22 cellular contexts compared by ENCODE assay signal in genomic region chr1:82538876-82539275, GRCh38.
DNase-seq lines count a peak whose midpoint lies in the region; TF ChIP-seq lines count a peak whose summit lies in the region.
"Had no signal": no experiment of that assay in that cellular context is flagged by ENCODE, and none has a peak within 500 bp of the region (broad histone marks: within the 10 kb centered on the region; RNA-seq: fewer than 3 reads in every experiment).

No MANE protein-coding gene starts in this region.

- H3K79me2 ChIP-seq in ACC112 (ENCODE audit: control insufficient read depth, insufficient read depth, low read length, unreplicated experiment) (no peaks in the 10 kb centered on the region), PC-9 (ENCODE audit: low read depth) (no peaks in the 10 kb centered on the region)

- no peak overlapping the region for H3K4me2 ChIP-seq in PC-9
- H3K4me2 ChIP-seq: A549, GM23338 had no signal

- DNase-seq in M059J (ENCODE audit: low read depth) (peak; percentile 31), dedifferentiated amniotic fluid mesenchymal stem cell (ENCODE audit: extremely low spot score) (peak; percentile 26), iris pigment epithelial cell (ENCODE audit: low read depth) (peak; percentile 75), PC-9 (no peak), KG1 (lab: John Stamatoyannopoulos, UW) (no peak), NCI-H69 (lab: John Stamatoyannopoulos, UW) (no peak)
- no peak for DNase-seq in activated CD4-positive, alpha-beta T cell treated with anti-CD3 and anti-CD28 coated beads for 4 hours
- DNase-seq: activated T-cell treated with anti-CD3 and anti-CD28 coated beads, Interleukin-2, amount 50 U/mL, for 24 hours; CD4-positive, alpha-beta memory T cell; DMS79 treated with DMSO at 0.1 percent for 48 hours; foreskin melanocyte; midbrain; NCI-H1930; NCI-H510A; nephron progenitor cell; psoas muscle; stimulated activated CD4-positive, alpha-beta T cell treated with anti-CD3 and anti-CD28 coated beads, Interleukin-12 subunit alpha, Interleukin-12 subunit beta, amount 100 ng/mL, for 4 hours; testis had no signal

- no peaks in the 10 kb centered on the region for H3K9me2 ChIP-seq in PC-9 (ENCODE audit: insufficient read depth)

- POLR2A ChIA-PET in PC-9 (lab: Charles Lee; ENCODE audit: unreplicated experiment) = no interaction called here

- BruUV-seq in PC-9 (replicated peaks; lab: Mats Ljungman, UMichigan) = no TSS peak

- H3F3A ChIP-seq in PC-9 (ENCODE audit: insufficient read depth, low read depth) = no peaks in the 10 kb centered on the region

- peak overlapping the region; percentile 56 for H3K4me3 ChIP-seq in ACC112 (ENCODE audit: low read depth, low read length)
- no peak overlapping the region for H3K4me3 ChIP-seq in PC-9
- H3K4me3 ChIP-seq: A549, cardiac muscle cell, GM23338, psoas muscle, testis had no signal

- H2AFZ ChIP-seq in ACC112 (ENCODE audit: low read length, unreplicated experiment) (peak overlapping the region; percentile 86), PC-9 (no peak overlapping the region)
- H2AFZ ChIP-seq: GM23338 had no signal

- H3K36me3 ChIP-seq in ACC112 (ENCODE audit: insufficient read depth, low read length) (no peaks in the 10 kb centered on the region), PC-9 (ENCODE audit: low read depth) (no peaks in the 10 kb centered on the region)
- H3K36me3 ChIP-seq: cardiac muscle cell had no signal

- no peaks in the 10 kb centered on the region for H4K20me1 ChIP-seq in PC-9 (ENCODE audit: insufficient read depth)

- CTCF ChIA-PET in PC-9 (lab: Charles Lee) = no interaction called here

- H3K27ac ChIP-seq in ACC112 (ENCODE audit: low read depth, low read length) = peak overlapping the region; percentile 72
- no peak overlapping the region for H3K27ac ChIP-seq in PC-9
- H3K27ac ChIP-seq: A549, cardiac muscle cell, psoas muscle, testis had no signal

- H3K27me3 ChIP-seq in ACC112 (ENCODE audit: insufficient read depth, low read length) (no peaks in the 10 kb centered on the region), PC-9 (ENCODE audit: insufficient read depth, low read depth) (no peaks in the 10 kb centered on the region)
- H3K27me3 ChIP-seq: cardiac muscle cell, testis had no signal

- TF ChIP-seq CTCF in PC-9 (conservative IDR thresholded peaks at IDR 0.05) = no peak

- peaks cover 18% of the 10 kb centered on the region for H3K4me1 ChIP-seq in ACC112 (ENCODE audit: control insufficient read depth, insufficient read depth, low read length, unreplicated experiment)
- no peaks in the 10 kb centered on the region for H3K4me1 ChIP-seq in PC-9 (replicated peaks; ENCODE audit: insufficient read depth)
- H3K4me1 ChIP-seq: A549, psoas muscle, testis had no signal

- H3K9me3 ChIP-seq in PC-9 (ENCODE audit: insufficient read depth, low read depth) = no peaks in the 10 kb centered on the region
- H3K9me3 ChIP-seq: A549, testis had no signal

- intact Hi-C loops in PC-9 (cut with micrococcal nuclease; ENCODE audit: unreplicated experiment) = no loop called here

Comparison
In these comparisons a context has a peak if more than half of its experiments do, and no peak if none do; other contexts are left out.
1. DNase-seq: peak in M059J (single experiment), dedifferentiated amniotic fluid mesenchymal stem cell (single experiment) and iris pigment epithelial cell (single experiment); none in PC-9 (0 of 2), activated CD4-positive, alpha-beta T cell treated with anti-CD3 and anti-CD28 coated beads for 4 hours (0 of 2), KG1 (single experiment) and NCI-H69 (single experiment).